8 cellular contexts compared by ENCODE assay signal in genomic region chr7:105389090-105389650, GRCh38. TPM values are rescaled to one million over a fixed set of nuclear protein-coding genes. Genes with fewer than 3 reads are reported as not detected.
DNase-seq lines count a peak whose midpoint lies in the region; ATAC-seq and TF ChIP-seq lines count a peak whose summit lies in the region.

No MANE protein-coding gene starts in this region.

- no peak for TF ChIP-seq CTCF in LNCaP clone FGC (IDR thresholded peaks at IDR 0.05; ENCODE audit: control insufficient read depth, extremely low read depth, insufficient read depth)

- peak; percentile 31 for ATAC-seq in GM21786 (IDR thresholded peaks at IDR 0.05; ENCODE audit: unreplicated experiment)

- H3K27ac ChIP-seq in caudate nucleus (ENCODE audit: low read depth, low read length) (peak overlapping the region; percentile 30), layer of hippocampus (ENCODE audit: low read depth, low read length) (peak overlapping the region; percentile 30)

- H3K27me3 ChIP-seq in layer of hippocampus (ENCODE audit: control insufficient read depth, insufficient read depth, low read length), result no peaks in the 10 kb centered on the region

- H3K4me3 ChIP-seq in LNCaP clone FGC (ENCODE audit: low read depth, low read length), result peak overlapping the region; percentile 53

- DNase-seq in Daoy (ENCODE audit: low read depth), result peak; percentile 76
- no peak for DNase-seq in LNCaP clone FGC (ENCODE audit: low read depth)
- peak; percentile 49 for DNase-seq in SKM-1 treated with dmso at 0.1 percent for 144 hours (lab: John Stamatoyannopoulos, UW; ENCODE audit: unreplicated experiment)
- peak in 22 of 61 donors; percentile 3 to 64 (median 48) for DNase-seq in caudate nucleus (lab: John Stamatoyannopoulos, UW)
- DNase-seq in stimulated activated CD4-positive, alpha-beta T cell treated with anti-CD3 and anti-CD28 coated beads, Interleukin-1b, Interleukin-23, amount 100 ng/mL, for 48 hours, result peak; percentile 30
- no peak for DNase-seq in NCI-H1048 (lab: John Stamatoyannopoulos, UW)

RNA-seq across cellular contexts. Expression of gene SRPK2, which starts 0.4 kb away (rescaled TPM):
- total RNA-seq in Daoy (2014; rRNA removed; shearing (Covaris generic)), result 37.5 and 43.6 TPM in 2 replicates

Comparison
In these comparisons a context has a peak if more than half of its experiments do, and no peak if none do; other contexts are left out.
1. DNase-seq: peak in Daoy (single experiment), SKM-1 treated with dmso at 0.1 percent for 144 hours (single experiment) and stimulated activated CD4-positive, alpha-beta T cell treated with anti-CD3 and anti-CD28 coated beads, Interleukin-1b, Interleukin-23, amount 100 ng/mL, for 48 hours (single experiment); none in LNCaP clone FGC (single experiment) and NCI-H1048 (single experiment).